12 cellular contexts compared by ENCODE assay signal in the genomic region with DNA sequence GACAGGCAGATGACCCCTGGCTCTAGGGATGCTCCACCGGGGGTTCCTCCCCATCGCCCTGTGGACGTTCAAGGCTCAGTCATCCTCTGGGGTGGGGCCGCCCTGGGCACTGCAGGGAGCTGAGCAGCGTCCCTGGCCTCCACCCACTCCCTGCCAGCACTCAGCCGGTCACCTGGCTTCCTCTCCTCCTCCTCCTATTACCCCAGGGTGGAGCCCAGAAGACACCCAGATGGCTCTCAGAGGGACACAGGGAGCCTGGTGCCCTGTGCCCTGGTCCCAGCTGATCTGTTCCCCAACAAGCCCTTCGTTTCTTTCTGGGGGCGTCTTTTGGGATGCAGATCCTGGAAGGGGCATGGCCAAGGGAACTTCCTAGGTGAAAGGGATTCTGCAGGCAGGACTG. TPM values are rescaled to one million over a fixed set of nuclear protein-coding genes. Genes with fewer than 3 reads are reported as not detected.
A peak's percentile ranks its signal among the peaks of the same experiment; 100 is the strongest.
DNase-seq lines count a peak whose midpoint lies in the region; ATAC-seq, FAIRE-seq and TF ChIP-seq lines count a peak whose summit lies in the region.
"Had no signal": no experiment of that assay in that cellular context is flagged by ENCODE, and none has a peak within 500 bp of the region (broad histone marks: within the 10 kb centered on the region; RNA-seq: fewer than 3 reads in every experiment).

No MANE protein-coding gene starts in this region.

- no peak overlapping the region; the same call in 2 of the 3 replicates for H3K4me2 ChIP-seq in A549

- H3K36me3 ChIP-seq in naive thymus-derived CD4-positive, alpha-beta T cell (ENCODE audit: control insufficient read depth in 2 of 3, insufficient read depth in 3 of 3, low read length in 3 of 3) = peaks cover 0 to 6% (median 0%) of the 10 kb centered on the region in 3 experiments

- H3K36me3 Mint-ChIP-seq in activated naive CD8-positive, alpha-beta T cell treated with anti-CD3 and anti-CD28 coated beads, Interleukin-2, amount 10 ng/mL, durations not matched to agents 7 days and 5 days = peaks cover 3% of the 10 kb centered on the region
- H3K36me3 Mint-ChIP-seq in naive thymus-derived CD4-positive, alpha-beta T cell = peaks cover 0 to 3% (median 0%) of the 10 kb centered on the region in 5 donors

- H3K4me3 Mint-ChIP-seq in activated naive CD8-positive, alpha-beta T cell treated with anti-CD3 and anti-CD28 coated beads, Interleukin-2, amount 10 ng/mL, durations not matched to agents 7 days and 5 days = peak overlapping the region; percentile 21
- H3K4me3 Mint-ChIP-seq in naive thymus-derived CD4-positive, alpha-beta T cell = peak overlapping the region in 9 of 10 donors; percentile 29 to 72 (median 62)

- no peaks in the 10 kb centered on the region for H3K27me3 Mint-ChIP-seq in activated naive CD8-positive, alpha-beta T cell treated with anti-CD3 and anti-CD28 coated beads, Interleukin-2, amount 10 ng/mL, durations not matched to agents 7 days and 5 days
- no peaks in the 10 kb centered on the region for H3K27me3 Mint-ChIP-seq in naive thymus-derived CD4-positive, alpha-beta T cell

- TF ChIP-seq CTCF in A549 (IDR thresholded peaks at IDR 0.05) (no peak), GM13977 (IDR thresholded peaks at IDR 0.05; ENCODE audit: extremely low read depth, insufficient read depth, missing control alignments) (no peak)

- peak overlapping the region; percentile 79 for H3K27ac Mint-ChIP-seq in activated naive CD8-positive, alpha-beta T cell treated with anti-CD3 and anti-CD28 coated beads, Interleukin-2, amount 10 ng/mL, durations not matched to agents 7 days and 5 days
- peak overlapping the region; percentile 78 to 95 (median 89) for H3K27ac Mint-ChIP-seq in naive thymus-derived CD4-positive, alpha-beta T cell

- TF ChIP-seq EP300 in A549 (IDR thresholded peaks at IDR 0.05) = no peak

- no peak for TF ChIP-seq RAD21 in A549 (conservative IDR thresholded peaks at IDR 0.05 in 1 of 2, IDR thresholded peaks at IDR 0.05 in 1 of 2)

- CTCF ChIA-PET in A549 (lab: Yijun Ruan, JAX) = no interaction called here
- CTCF ChIA-PET in naive thymus-derived CD4-positive, alpha-beta T cell (lab: Charles Lee) = interaction anchor here (0.7 kb wide), 1 partner anchor 483 kb away, joined by 3 read pairs; no protein-coding TSS in a partner anchor

- H3K27me3 ChIP-seq in naive thymus-derived CD4-positive, alpha-beta T cell (ENCODE audit: control insufficient read depth in 2 of 2, insufficient read depth in 2 of 2, low read length in 2 of 2) = no peaks in the 10 kb centered on the region

- no peak for DNase-seq in A549 (ENCODE audit: low read depth in 1 of 2, low spot score in 1 of 2)
- DNase-seq in GM18507 (ENCODE audit: extremely low spot score, insufficient read length, low read depth) = no peak
- no peak for DNase-seq in activated naive CD8-positive, alpha-beta T cell treated with anti-CD3 and anti-CD28 coated beads, Interleukin-2, amount 10 ng/mL, durations not matched to agents 7 days and 5 days
- DNase-seq in naive thymus-derived CD4-positive, alpha-beta T cell = no peak
- no peak for DNase-seq in GM13977 (ENCODE audit: low spot score)
- DNase-seq in NCI-H2196 treated with DMSO at 0.1 percent for 48 hours (lab: John Stamatoyannopoulos, UW; ENCODE audit: unreplicated experiment) = no peak
- DNase-seq: activated CD4-positive, alpha-beta T cell treated with anti-CD3 and anti-CD28 coated beads, Interleukin-2, amount 50 U/mL, for 1 hour; GM23248; mesendoderm; NCI-H1436 treated with DMSO at 0.1 percent for 48 hours had no signal

- 61% methylated on average over 7 of the region's 8 CpGs for WGBS in A549 (ENCODE audit: missing lambda C conversion rate)

- FAIRE-seq in A549 (lab: Jason Lieb, UNC) (no peak), GM18507 (lab: Jason Lieb, UNC) (peak; percentile 18)

- no peak for ATAC-seq in A549
- no peak for ATAC-seq in activated naive CD8-positive, alpha-beta T cell treated with anti-CD3 and anti-CD28 coated beads, Interleukin-2, amount 10 ng/mL, durations not matched to agents 7 days and 5 days (ENCODE audit: low read depth)
- ATAC-seq in naive thymus-derived CD4-positive, alpha-beta T cell = no peak
- ATAC-seq in GM21528 (IDR thresholded peaks at IDR 0.05; ENCODE audit: low FRiP score, unreplicated experiment) = no peak
- no peak for ATAC-seq in GM21390 (IDR thresholded peaks at IDR 0.05; ENCODE audit: unreplicated experiment)

- intact Hi-C loops in naive thymus-derived CD4-positive, alpha-beta T cell (cut with micrococcal nuclease) = loop anchor here in 1 of 2 donors (5.0 kb wide), 1 partner anchor 192 kb away; the partner anchor contains the start of gene KLF16

- no peaks in the 10 kb centered on the region for H3K9me3 ChIP-seq in A549
- no peaks in the 10 kb centered on the region for H3K9me3 ChIP-seq in naive thymus-derived CD4-positive, alpha-beta T cell (ENCODE audit: control insufficient read depth in 2 of 3, low read length in 3 of 3)

- peaks cover 31% of the 10 kb centered on the region for H3K4me1 Mint-ChIP-seq in activated naive CD8-positive, alpha-beta T cell treated with anti-CD3 and anti-CD28 coated beads, Interleukin-2, amount 10 ng/mL, durations not matched to agents 7 days and 5 days
- H3K4me1 Mint-ChIP-seq in naive thymus-derived CD4-positive, alpha-beta T cell = peaks cover 14 to 62% (median 35%) of the 10 kb centered on the region in 7 donors

- POLR2A ChIA-PET in A549 (lab: Yijun Ruan, JAX) = interaction anchor here (1.1 kb wide), 1 partner anchor 13 kb away, joined by 6 read pairs; no protein-coding TSS in a partner anchor
- POLR2A ChIA-PET in activated naive CD8-positive, alpha-beta T cell treated with anti-CD3 and anti-CD28 coated beads, Interleukin-2, amount 10 ng/mL, durations not matched to agents 7 days and 5 days (lab: Charles Lee) = no interaction called here
- POLR2A ChIA-PET in naive thymus-derived CD4-positive, alpha-beta T cell (lab: Charles Lee) = interaction anchor here (0.6 to 1.1 kb wide), 4 partner anchors 14 to 1311 kb away, joined by 3 to 4 read pairs (median 4); no protein-coding TSS in a partner anchor

- H3K27ac ChIP-seq in A549 = peak overlapping the region; percentile 49 to 100
- H3K27ac ChIP-seq in naive thymus-derived CD4-positive, alpha-beta T cell (ENCODE audit: low read depth, low read length) = peak overlapping the region; percentile 99

- H3K4me1 ChIP-seq in A549 = peaks cover 58% of the 10 kb centered on the region
- peaks cover 35 to 60% of the 10 kb centered on the region in 2 donors for H3K4me1 ChIP-seq in naive thymus-derived CD4-positive, alpha-beta T cell (ENCODE audit: control insufficient read depth in 2 of 2, insufficient read depth in 2 of 2, low read length in 2 of 2)

- TF ChIP-seq POLR2A in A549 (IDR thresholded peaks at IDR 0.05; ENCODE audit: low read length) = no peak

- H3K9me3 Mint-ChIP-seq in activated naive CD8-positive, alpha-beta T cell treated with anti-CD3 and anti-CD28 coated beads, Interleukin-2, amount 10 ng/mL, durations not matched to agents 7 days and 5 days = no peaks in the 10 kb centered on the region
- H3K9me3 Mint-ChIP-seq in naive thymus-derived CD4-positive, alpha-beta T cell = no peaks in the 10 kb centered on the region

- H3K4me3 ChIP-seq in A549 = no peak overlapping the region
- H3K4me3 ChIP-seq in naive thymus-derived CD4-positive, alpha-beta T cell (ENCODE audit: low read length) = no peak overlapping the region

- in situ Hi-C loops in GM13977 (cut with MboI; ENCODE audit: low pct_unique_long_range_greater_than_20kb, low sequenced_read_pairs, unreplicated experiment) = no loop called here

RNA-seq across cellular contexts. Expression of gene MKNK2, which starts 3.7 kb away (rescaled TPM):
- polyA plus RNA-seq in A549 (2011; rRNA removed) (56.7 and 58.4 TPM in 2 replicates), A549 (2017; fragmentation: RNase III; extraction: RNeasy Plus Mini Kit Qiagen cat#74134 plus additional on column Dnase treatment) (38.8 to 55.4 TPM (median 48.3 TPM) in 3 replicates)
- polyA plus RNA-seq in A549 (2012; cell fraction: cytosol; rRNA removed) = 63.4 and 81.9 TPM in 2 replicates
- polyA plus RNA-seq in A549 (2012; cell fraction: nucleus; rRNA removed) = 83.4 and 134 TPM in 2 replicates
- 63.9 and 84.8 TPM in 2 replicates for polyA minus RNA-seq in A549 (2011; rRNA and poly(A)+ RNA removed)
- 100 to 1,000 TPM; 319 to 341 TPM for total RNA-seq in activated naive CD8-positive, alpha-beta T cell treated with anti-CD3 and anti-CD28 coated beads, Interleukin-2, amount 10 ng/mL, durations not matched to agents 7 days and 5 days
- 100 to 1,000 TPM; 190 to 347 (median 238) TPM for total RNA-seq in naive thymus-derived CD4-positive, alpha-beta T cell
- 10 to 100 TPM; 28.8 to 52.9 TPM for polyA plus RNA-seq in naive thymus-derived CD4-positive, alpha-beta T cell

RNA-seq across cellular contexts. Expression of gene BTBD2, which starts 39.2 kb away (rescaled TPM):
- polyA plus RNA-seq in A549 (2011; rRNA removed) = 16.3 and 19.0 TPM in 2 replicates
- 39.6 and 61.5 TPM in 2 replicates for polyA plus RNA-seq in A549 (2012; cell fraction: cytosol; rRNA removed)
- 66.3 and 81.5 TPM in 2 replicates for polyA plus RNA-seq in A549 (2012; cell fraction: nucleus; rRNA removed)
- polyA plus RNA-seq in A549 (2017; fragmentation: RNase III; extraction: RNeasy Plus Mini Kit Qiagen cat#74134 plus additional on column Dnase treatment) = 26.7 to 32.7 TPM (median 29.6 TPM) in 3 replicates
- 15.0 and 36.0 TPM in 2 replicates for polyA minus RNA-seq in A549 (2011; rRNA and poly(A)+ RNA removed)
- total RNA-seq in activated naive CD8-positive, alpha-beta T cell treated with anti-CD3 and anti-CD28 coated beads, Interleukin-2, amount 10 ng/mL, durations not matched to agents 7 days and 5 days = 10 to 100 TPM; 55.0 to 61.4 TPM
- 10 to 100 TPM; 53.0 to 70.8 (median 67.5) TPM for total RNA-seq in naive thymus-derived CD4-positive, alpha-beta T cell
- 1 to 10 TPM; 5.2 to 6.5 TPM for polyA plus RNA-seq in naive thymus-derived CD4-positive, alpha-beta T cell

RNA-seq across cellular contexts. Expression of gene MOB3A, which starts 41.4 kb away (rescaled TPM):
- polyA plus RNA-seq in A549 (2011; rRNA removed) = 10.9 and 12.9 TPM in 2 replicates
- 10.9 and 17.2 TPM in 2 replicates for polyA plus RNA-seq in A549 (2012; cell fraction: cytosol; rRNA removed)
- polyA plus RNA-seq in A549 (2012; cell fraction: nucleus; rRNA removed) = 13.7 and 18.2 TPM in 2 replicates
- polyA plus RNA-seq in A549 (2017; fragmentation: RNase III; extraction: RNeasy Plus Mini Kit Qiagen cat#74134 plus additional on column Dnase treatment) = 8.4 to 9.1 TPM (median 8.7 TPM) in 3 replicates
- 19.7 and 26.2 TPM in 2 replicates for polyA minus RNA-seq in A549 (2011; rRNA and poly(A)+ RNA removed)
- 100 to 1,000 TPM; 190 to 200 TPM for total RNA-seq in activated naive CD8-positive, alpha-beta T cell treated with anti-CD3 and anti-CD28 coated beads, Interleukin-2, amount 10 ng/mL, durations not matched to agents 7 days and 5 days
- total RNA-seq in naive thymus-derived CD4-positive, alpha-beta T cell = 100 to 1,000 TPM in 4 of 5 experiments, 10 to 100 TPM in 1; 93.2 to 269 (median 117) TPM
- polyA plus RNA-seq in naive thymus-derived CD4-positive, alpha-beta T cell = 100 to 1,000 TPM in 1 of 2 donors, 10 to 100 TPM in 1; 49.5 to 114 TPM

RNA-seq across cellular contexts. Expression of gene IZUMO4, which starts 42.0 kb away (rescaled TPM):
- polyA plus RNA-seq in A549 (2011; rRNA removed) = 0.36 and 0.70 TPM in 2 replicates
- polyA plus RNA-seq in A549 (2012; cell fraction: cytosol; rRNA removed) = 0.29 and 0.32 TPM in 2 replicates
- 7.6 and 8.6 TPM in 2 replicates for polyA plus RNA-seq in A549 (2012; cell fraction: nucleus; rRNA removed)
- polyA plus RNA-seq in A549 (2017; fragmentation: RNase III; extraction: RNeasy Plus Mini Kit Qiagen cat#74134 plus additional on column Dnase treatment) = 1.0 to 1.8 TPM (median 1.0 TPM) in 3 replicates
- 0.33 and 0.44 TPM in 2 replicates for polyA minus RNA-seq in A549 (2011; rRNA and poly(A)+ RNA removed)
- 10 to 100 TPM; 16.0 to 17.7 TPM for total RNA-seq in activated naive CD8-positive, alpha-beta T cell treated with anti-CD3 and anti-CD28 coated beads, Interleukin-2, amount 10 ng/mL, durations not matched to agents 7 days and 5 days
- total RNA-seq in naive thymus-derived CD4-positive, alpha-beta T cell = 10 to 100 TPM; 12.2 to 26.8 (median 15.7) TPM
- 1 to 10 TPM in 1 of 2 donors, under 1 TPM in 1; 0.73 to 1.9 TPM for polyA plus RNA-seq in naive thymus-derived CD4-positive, alpha-beta T cell
